In genomic region chr16:74871608-74872007, GRCh38 we compare ENCODE assay signal across 16 cellular contexts.
DNase-seq lines count a peak whose midpoint lies in the region; ATAC-seq and TF ChIP-seq lines count a peak whose summit lies in the region.
"Had no signal": no experiment of that assay in that cellular context is flagged by ENCODE, and none has a peak within 500 bp of the region (broad histone marks: within the 10 kb centered on the region; RNA-seq: fewer than 3 reads in every experiment).

No MANE protein-coding gene starts in this region.

- H3K79me2 ChIP-seq in GM23338 (replicated peaks; ENCODE audit: insufficient read depth) = no peaks in the 10 kb centered on the region

- peak overlapping the region; percentile 86; the same call in 1 of the 2 replicates for H3K27ac Mint-ChIP-seq in GM23338

- ATAC-seq in GM23338 (peak; percentile 94), GM19351 (IDR thresholded peaks at IDR 0.05; ENCODE audit: unreplicated experiment) (no peak), GM21576 (IDR thresholded peaks at IDR 0.05; ENCODE audit: unreplicated experiment) (no peak), esophagus mucosa (no peak)
- ATAC-seq: Panc1, Right ventricle myocardium inferior had no signal

- H3K4me1 ChIP-seq in GM23338 (ENCODE audit: insufficient read depth) (peaks cover 44% of the 10 kb centered on the region), NT2/D1 (ENCODE audit: insufficient read depth, insufficient read length) (no peaks in the 10 kb centered on the region), iPS DF 6.9 (ENCODE audit: control insufficient read depth, insufficient read depth, low read length) (peaks cover 5% of the 10 kb centered on the region)

- H3K9me2 ChIP-seq in GM23338 (ENCODE audit: insufficient read depth) = no peaks in the 10 kb centered on the region

- H3K36me3 Mint-ChIP-seq in GM23338 (ENCODE audit: low read depth) = peaks cover 21% of the 10 kb centered on the region

- no peaks in the 10 kb centered on the region for H4K20me1 ChIP-seq in GM23338 (replicated peaks; ENCODE audit: insufficient read depth)

- no peaks in the 10 kb centered on the region for H3K9me3 Mint-ChIP-seq in GM23338

- 0 out of 2 replicates have a peak, but pooled peaks cover 8% of the 10 kb centered on the region for H3F3A ChIP-seq in GM23338 (replicated peaks; ENCODE audit: low read depth)

- peak; percentile 94 for DNase-seq in GM23338 (ENCODE audit: low spot score)
- DNase-seq in NT2/D1 (ENCODE audit: low read depth, low spot score) = peak; percentile 80
- peak; percentile 73 for DNase-seq in iPS DF 6.9 (ENCODE audit: low read depth, low spot score)
- peak; percentile 29 for DNase-seq in pons (ENCODE audit: low spot score)
- DNase-seq: AML-193, KG1, NCI-H1105, NCI-H1694 treated with DMSO at 0.1 percent for 48 hours, NCI-H446, NCI-H774 had no signal

- peak overlapping the region; percentile 16; the same call in 1 of the 3 replicates for H3K4me3 Mint-ChIP-seq in GM23338

- no peak overlapping the region for H3K9ac ChIP-seq in NT2/D1 (ENCODE audit: insufficient read length, low read depth)

- H3K27ac ChIP-seq in GM23338 (ENCODE audit: low read depth) = peak overlapping the region; percentile 83
- no peak overlapping the region for H3K27ac ChIP-seq in iPS DF 6.9 (ENCODE audit: low read length)
- H3K27ac ChIP-seq: SK-N-MC had no signal

- peaks cover 50% of the 10 kb centered on the region for H3K4me1 Mint-ChIP-seq in GM23338

- H3K9me3 ChIP-seq in NT2/D1 (ENCODE audit: insufficient read depth, low read length) (no peaks in the 10 kb centered on the region), iPS DF 6.9 (ENCODE audit: control insufficient read depth, insufficient read depth, low read length) (no peaks in the 10 kb centered on the region)

- H3K4me3 ChIP-seq in GM23338 (no peak overlapping the region), NT2/D1 (ENCODE audit: insufficient read length, low read depth) (no peak overlapping the region), iPS DF 6.9 (ENCODE audit: low read length) (no peak overlapping the region)
- H3K4me3 ChIP-seq: SK-N-MC had no signal

- H3K27me3 ChIP-seq in GM23338 (ENCODE audit: insufficient read depth) (no peaks in the 10 kb centered on the region), NT2/D1 (ENCODE audit: insufficient read depth, insufficient read length) (no peaks in the 10 kb centered on the region), iPS DF 6.9 (ENCODE audit: control insufficient read depth, insufficient read depth, low read length) (no peaks in the 10 kb centered on the region)

- H3K4me2 ChIP-seq in GM23338 = peak overlapping the region; percentile 48

- H2AFZ ChIP-seq in GM23338 = no peak overlapping the region

- H3K36me3 ChIP-seq in GM23338 (ENCODE audit: insufficient read depth) (no peaks in the 10 kb centered on the region), NT2/D1 (ENCODE audit: insufficient read depth, insufficient read length, low read length) (peaks cover 19% of the 10 kb centered on the region), iPS DF 6.9 (ENCODE audit: control insufficient read depth, insufficient read depth, low read length) (0 out of 2 replicates have a peak, but pooled peaks cover 3% of the 10 kb centered on the region)

- WGBS in iPS DF 6.9 (ENCODE audit: insufficient coverage, insufficient read length) = no CpG with 5 or more reads among the region's 5 CpGs

- no peak for TF ChIP-seq CTCF in GM23338 (conservative IDR thresholded peaks at IDR 0.05; ENCODE audit: low read depth in 2 of 2)

- peaks cover 13% of the 10 kb centered on the region for H3K27me3 Mint-ChIP-seq in GM23338 (ENCODE audit: insufficient read depth, low read depth, poor library complexity)

TF ChIP-seq in GM23338, 12 proteins besides CTCF, POLR2A, EP300 and RAD21:
- TF ChIP-seq POLR2AphosphoS5 (IDR thresholded peaks at IDR 0.05; ENCODE audit: low read depth) = no peak
- peak; percentile 12; the same call in 1 of the 2 replicates for TF ChIP-seq CREB1 (CRISPR knock-in tag; IDR thresholded peaks at IDR 0.05; ENCODE audit: low read depth)
- TF ChIP-seq REST (IDR thresholded peaks at IDR 0.05; ENCODE audit: unreplicated experiment) = no peak
- TF ChIP-seq JUNB (IDR thresholded peaks at IDR 0.05; ENCODE audit: unreplicated experiment) = no peak

Comparison
In these comparisons a context has a peak if more than half of its experiments do, and no peak if none do; other contexts are left out.
1. DNase-seq: peak in every context shown above with its lines; median percentile 94 in GM23338; 80 in NT2/D1; 73 in iPS DF 6.9; 29 in pons.